Comparison of ENCODE assay signal across 2 cellular contexts in the genomic region with DNA sequence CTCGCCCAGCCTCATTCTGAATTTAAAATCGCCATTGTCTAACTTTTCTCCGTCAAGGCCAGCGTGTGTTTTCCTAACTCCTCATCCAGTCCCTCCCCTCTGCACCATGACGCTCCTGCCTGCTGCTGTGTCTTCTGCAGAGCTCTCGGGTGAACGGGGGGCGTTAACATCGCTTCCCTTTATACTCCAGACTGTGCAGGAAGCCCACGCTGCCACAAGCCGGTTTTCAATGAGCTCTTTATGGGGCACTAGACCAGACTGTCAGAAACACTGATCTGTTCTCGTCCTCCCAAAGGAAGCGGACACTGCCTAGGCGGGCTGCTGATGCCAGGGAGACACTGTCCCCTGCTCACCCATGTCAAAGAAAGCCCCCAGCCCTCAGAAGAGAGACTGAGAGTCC.
TF ChIP-seq lines count a peak whose summit lies in the region.

No MANE protein-coding gene starts in this region.

TF ChIP-seq in GM12878, 131 proteins besides CTCF, POLR2A, EP300 and RAD21 (continues in another document):
- no peak for TF ChIP-seq ZNF384 (IDR thresholded peaks at IDR 0.05; ENCODE audit: borderline replicate concordance, low read depth, low read length)
- TF ChIP-seq, protein P1, sequence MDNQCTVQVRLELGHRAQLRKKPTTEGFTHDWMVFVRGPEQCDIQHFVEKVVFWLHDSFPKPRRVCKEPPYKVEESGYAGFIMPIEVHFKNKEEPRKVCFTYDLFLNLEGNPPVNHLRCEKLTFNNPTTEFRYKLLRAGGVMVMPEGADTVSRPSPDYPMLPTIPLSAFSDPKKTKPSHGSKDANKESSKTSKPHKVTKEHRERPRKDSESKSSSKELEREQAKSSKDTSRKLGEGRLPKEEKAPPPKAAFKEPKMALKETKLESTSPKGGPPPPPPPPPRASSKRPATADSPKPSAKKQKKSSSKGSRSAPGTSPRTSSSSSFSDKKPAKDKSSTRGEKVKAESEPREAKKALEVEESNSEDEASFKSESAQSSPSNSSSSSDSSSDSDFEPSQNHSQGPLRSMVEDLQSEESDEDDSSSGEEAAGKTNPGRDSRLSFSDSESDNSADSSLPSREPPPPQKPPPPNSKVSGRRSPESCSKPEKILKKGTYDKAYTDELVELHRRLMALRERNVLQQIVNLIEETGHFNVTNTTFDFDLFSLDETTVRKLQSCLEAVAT (IDR thresholded peaks at IDR 0.05) = 0 out of 2 replicates have a peak, but pooled peaks have one; percentile 9
- TF ChIP-seq IKZF2 (IDR thresholded peaks at IDR 0.05) = no peak
- TF ChIP-seq, protein P2, sequence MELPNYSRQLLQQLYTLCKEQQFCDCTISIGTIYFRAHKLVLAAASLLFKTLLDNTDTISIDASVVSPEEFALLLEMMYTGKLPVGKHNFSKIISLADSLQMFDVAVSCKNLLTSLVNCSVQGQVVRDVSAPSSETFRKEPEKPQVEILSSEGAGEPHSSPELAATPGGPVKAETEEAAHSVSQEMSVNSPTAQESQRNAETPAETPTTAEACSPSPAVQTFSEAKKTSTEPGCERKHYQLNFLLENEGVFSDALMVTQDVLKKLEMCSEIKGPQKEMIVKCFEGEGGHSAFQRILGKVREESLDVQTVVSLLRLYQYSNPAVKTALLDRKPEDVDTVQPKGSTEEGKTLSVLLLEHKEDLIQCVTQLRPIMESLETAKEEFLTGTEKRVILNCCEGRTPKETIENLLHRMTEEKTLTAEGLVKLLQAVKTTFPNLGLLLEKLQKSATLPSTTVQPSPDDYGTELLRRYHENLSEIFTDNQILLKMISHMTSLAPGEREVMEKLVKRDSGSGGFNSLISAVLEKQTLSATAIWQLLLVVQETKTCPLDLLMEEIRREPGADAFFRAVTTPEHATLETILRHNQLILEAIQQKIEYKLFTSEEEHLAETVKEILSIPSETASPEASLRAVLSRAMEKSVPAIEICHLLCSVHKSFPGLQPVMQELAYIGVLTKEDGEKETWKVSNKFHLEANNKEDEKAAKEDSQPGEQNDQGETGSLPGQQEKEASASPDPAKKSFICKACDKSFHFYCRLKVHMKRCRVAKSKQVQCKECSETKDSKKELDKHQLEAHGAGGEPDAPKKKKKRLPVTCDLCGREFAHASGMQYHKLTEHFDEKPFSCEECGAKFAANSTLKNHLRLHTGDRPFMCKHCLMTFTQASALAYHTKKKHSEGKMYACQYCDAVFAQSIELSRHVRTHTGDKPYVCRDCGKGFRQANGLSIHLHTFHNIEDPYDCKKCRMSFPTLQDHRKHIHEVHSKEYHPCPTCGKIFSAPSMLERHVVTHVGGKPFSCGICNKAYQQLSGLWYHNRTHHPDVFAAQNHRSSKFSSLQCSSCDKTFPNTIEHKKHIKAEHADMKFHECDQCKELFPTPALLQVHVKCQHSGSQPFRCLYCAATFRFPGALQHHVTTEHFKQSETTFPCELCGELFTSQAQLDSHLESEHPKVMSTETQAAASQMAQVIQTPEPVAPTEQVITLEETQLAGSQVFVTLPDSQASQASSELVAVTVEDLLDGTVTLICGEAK (IDR thresholded peaks at IDR 0.05; ENCODE audit: borderline replicate concordance) = 0 out of 2 replicates have a peak, but pooled peaks have one; percentile 0
- TF ChIP-seq ZNF217 (IDR thresholded peaks at IDR 0.05) = no peak
- no peak for TF ChIP-seq RFX5 (IDR thresholded peaks at IDR 0.05; ENCODE audit: low read depth, low read length)
- no peak for TF ChIP-seq ZNF622 (IDR thresholded peaks at IDR 0.05)
- TF ChIP-seq ESRRA (IDR thresholded peaks at IDR 0.05; ENCODE audit: low read length) = no peak
- no peak for TF ChIP-seq KLF5 (IDR thresholded peaks at IDR 0.05; ENCODE audit: partially characterized antibody)
- no peak; the same call in 1 of the 2 replicates for TF ChIP-seq CBFB (IDR thresholded peaks at IDR 0.05; ENCODE audit: low read depth)
- TF ChIP-seq CEBPB (IDR thresholded peaks at IDR 0.05; ENCODE audit: borderline replicate concordance in 1 of 2, low read depth in 2 of 2, low read length in 2 of 2) = no peak
- no peak for TF ChIP-seq SMAD1 (IDR thresholded peaks at IDR 0.05; ENCODE audit: low read depth, partially characterized antibody)
- TF ChIP-seq, protein P3, sequence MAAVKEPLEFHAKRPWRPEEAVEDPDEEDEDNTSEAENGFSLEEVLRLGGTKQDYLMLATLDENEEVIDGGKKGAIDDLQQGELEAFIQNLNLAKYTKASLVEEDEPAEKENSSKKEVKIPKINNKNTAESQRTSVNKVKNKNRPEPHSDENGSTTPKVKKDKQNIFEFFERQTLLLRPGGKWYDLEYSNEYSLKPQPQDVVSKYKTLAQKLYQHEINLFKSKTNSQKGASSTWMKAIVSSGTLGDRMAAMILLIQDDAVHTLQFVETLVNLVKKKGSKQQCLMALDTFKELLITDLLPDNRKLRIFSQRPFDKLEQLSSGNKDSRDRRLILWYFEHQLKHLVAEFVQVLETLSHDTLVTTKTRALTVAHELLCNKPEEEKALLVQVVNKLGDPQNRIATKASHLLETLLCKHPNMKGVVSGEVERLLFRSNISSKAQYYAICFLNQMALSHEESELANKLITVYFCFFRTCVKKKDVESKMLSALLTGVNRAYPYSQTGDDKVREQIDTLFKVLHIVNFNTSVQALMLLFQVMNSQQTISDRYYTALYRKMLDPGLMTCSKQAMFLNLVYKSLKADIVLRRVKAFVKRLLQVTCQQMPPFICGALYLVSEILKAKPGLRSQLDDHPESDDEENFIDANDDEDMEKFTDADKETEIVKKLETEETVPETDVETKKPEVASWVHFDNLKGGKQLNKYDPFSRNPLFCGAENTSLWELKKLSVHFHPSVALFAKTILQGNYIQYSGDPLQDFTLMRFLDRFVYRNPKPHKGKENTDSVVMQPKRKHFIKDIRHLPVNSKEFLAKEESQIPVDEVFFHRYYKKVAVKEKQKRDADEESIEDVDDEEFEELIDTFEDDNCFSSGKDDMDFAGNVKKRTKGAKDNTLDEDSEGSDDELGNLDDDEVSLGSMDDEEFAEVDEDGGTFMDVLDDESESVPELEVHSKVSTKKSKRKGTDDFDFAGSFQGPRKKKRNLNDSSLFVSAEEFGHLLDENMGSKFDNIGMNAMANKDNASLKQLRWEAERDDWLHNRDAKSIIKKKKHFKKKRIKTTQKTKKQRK (IDR thresholded peaks at IDR 0.05; ENCODE audit: low read depth, low read length) = no peak
- TF ChIP-seq MTA3 (IDR thresholded peaks at IDR 0.05; ENCODE audit: borderline replicate concordance, low read length) = no peak
- TF ChIP-seq, protein P4, sequence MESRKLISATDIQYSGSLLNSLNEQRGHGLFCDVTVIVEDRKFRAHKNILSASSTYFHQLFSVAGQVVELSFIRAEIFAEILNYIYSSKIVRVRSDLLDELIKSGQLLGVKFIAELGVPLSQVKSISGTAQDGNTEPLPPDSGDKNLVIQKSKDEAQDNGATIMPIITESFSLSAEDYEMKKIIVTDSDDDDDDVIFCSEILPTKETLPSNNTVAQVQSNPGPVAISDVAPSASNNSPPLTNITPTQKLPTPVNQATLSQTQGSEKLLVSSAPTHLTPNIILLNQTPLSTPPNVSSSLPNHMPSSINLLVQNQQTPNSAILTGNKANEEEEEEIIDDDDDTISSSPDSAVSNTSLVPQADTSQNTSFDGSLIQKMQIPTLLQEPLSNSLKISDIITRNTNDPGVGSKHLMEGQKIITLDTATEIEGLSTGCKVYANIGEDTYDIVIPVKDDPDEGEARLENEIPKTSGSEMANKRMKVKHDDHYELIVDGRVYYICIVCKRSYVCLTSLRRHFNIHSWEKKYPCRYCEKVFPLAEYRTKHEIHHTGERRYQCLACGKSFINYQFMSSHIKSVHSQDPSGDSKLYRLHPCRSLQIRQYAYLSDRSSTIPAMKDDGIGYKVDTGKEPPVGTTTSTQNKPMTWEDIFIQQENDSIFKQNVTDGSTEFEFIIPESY (IDR thresholded peaks at IDR 0.05) = no peak
- no peak for TF ChIP-seq EZH2 (IDR thresholded peaks at IDR 0.05; ENCODE audit: borderline replicate concordance, control insufficient read depth, low read depth, low read length)

TF ChIP-seq in SK-N-SH treated with all-trans-retinoic acid at 6 μM for 48 hours, 23 proteins besides CTCF, POLR2A, EP300 and RAD21:
- TF ChIP-seq ZNF8 (CRISPR knock-in tag; IDR thresholded peaks at IDR 0.05) (no peak), ZFP30 (CRISPR knock-in tag; IDR thresholded peaks at IDR 0.05) (no peak), ZFP3 (CRISPR knock-in tag; IDR thresholded peaks at IDR 0.05) (no peak), ARNTL (CRISPR knock-in tag; IDR thresholded peaks at IDR 0.05; ENCODE audit: borderline replicate concordance, low read depth) (no peak), ZC3H10 (CRISPR knock-in tag; IDR thresholded peaks at IDR 0.05) (no peak), ZNF565 (CRISPR knock-in tag; conservative IDR thresholded peaks at IDR 0.05; ENCODE audit: low read depth) (no peak), ISL1 (CRISPR knock-in tag; IDR thresholded peaks at IDR 0.05) (no peak), TCF4 (CRISPR knock-in tag; IDR thresholded peaks at IDR 0.05; ENCODE audit: borderline replicate concordance) (no peak), CSDC2 (CRISPR knock-in tag; IDR thresholded peaks at IDR 0.05) (no peak)
- TF ChIP-seq, protein P5, sequence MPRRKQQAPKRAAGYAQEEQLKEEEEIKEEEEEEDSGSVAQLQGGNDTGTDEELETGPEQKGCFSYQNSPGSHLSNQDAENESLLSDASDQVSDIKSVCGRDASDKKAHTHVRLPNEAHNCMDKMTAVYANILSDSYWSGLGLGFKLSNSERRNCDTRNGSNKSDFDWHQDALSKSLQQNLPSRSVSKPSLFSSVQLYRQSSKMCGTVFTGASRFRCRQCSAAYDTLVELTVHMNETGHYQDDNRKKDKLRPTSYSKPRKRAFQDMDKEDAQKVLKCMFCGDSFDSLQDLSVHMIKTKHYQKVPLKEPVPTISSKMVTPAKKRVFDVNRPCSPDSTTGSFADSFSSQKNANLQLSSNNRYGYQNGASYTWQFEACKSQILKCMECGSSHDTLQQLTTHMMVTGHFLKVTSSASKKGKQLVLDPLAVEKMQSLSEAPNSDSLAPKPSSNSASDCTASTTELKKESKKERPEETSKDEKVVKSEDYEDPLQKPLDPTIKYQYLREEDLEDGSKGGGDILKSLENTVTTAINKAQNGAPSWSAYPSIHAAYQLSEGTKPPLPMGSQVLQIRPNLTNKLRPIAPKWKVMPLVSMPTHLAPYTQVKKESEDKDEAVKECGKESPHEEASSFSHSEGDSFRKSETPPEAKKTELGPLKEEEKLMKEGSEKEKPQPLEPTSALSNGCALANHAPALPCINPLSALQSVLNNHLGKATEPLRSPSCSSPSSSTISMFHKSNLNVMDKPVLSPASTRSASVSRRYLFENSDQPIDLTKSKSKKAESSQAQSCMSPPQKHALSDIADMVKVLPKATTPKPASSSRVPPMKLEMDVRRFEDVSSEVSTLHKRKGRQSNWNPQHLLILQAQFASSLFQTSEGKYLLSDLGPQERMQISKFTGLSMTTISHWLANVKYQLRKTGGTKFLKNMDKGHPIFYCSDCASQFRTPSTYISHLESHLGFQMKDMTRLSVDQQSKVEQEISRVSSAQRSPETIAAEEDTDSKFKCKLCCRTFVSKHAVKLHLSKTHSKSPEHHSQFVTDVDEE (CRISPR knock-in tag; IDR thresholded peaks at IDR 0.05) = no peak
- TF ChIP-seq, protein P6, sequence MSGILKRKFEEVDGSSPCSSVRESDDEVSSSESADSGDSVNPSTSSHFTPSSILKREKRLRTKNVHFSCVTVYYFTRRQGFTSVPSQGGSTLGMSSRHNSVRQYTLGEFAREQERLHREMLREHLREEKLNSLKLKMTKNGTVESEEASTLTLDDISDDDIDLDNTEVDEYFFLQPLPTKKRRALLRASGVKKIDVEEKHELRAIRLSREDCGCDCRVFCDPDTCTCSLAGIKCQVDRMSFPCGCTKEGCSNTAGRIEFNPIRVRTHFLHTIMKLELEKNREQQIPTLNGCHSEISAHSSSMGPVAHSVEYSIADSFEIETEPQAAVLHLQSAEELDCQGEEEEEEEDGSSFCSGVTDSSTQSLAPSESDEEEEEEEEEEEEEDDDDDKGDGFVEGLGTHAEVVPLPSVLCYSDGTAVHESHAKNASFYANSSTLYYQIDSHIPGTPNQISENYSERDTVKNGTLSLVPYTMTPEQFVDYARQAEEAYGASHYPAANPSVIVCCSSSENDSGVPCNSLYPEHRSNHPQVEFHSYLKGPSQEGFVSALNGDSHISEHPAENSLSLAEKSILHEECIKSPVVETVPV (CRISPR knock-in tag; IDR thresholded peaks at IDR 0.05) = no peak
